15 cellular contexts compared by ENCODE assay signal in genomic region chr14:71629250-71629649, GRCh38.
DNase-seq lines count a peak whose midpoint lies in the region; ATAC-seq, FAIRE-seq and TF ChIP-seq lines count a peak whose summit lies in the region.
"Had no signal": no experiment of that assay in that cellular context is flagged by ENCODE, and none has a peak within 500 bp of the region (broad histone marks: within the 10 kb centered on the region; RNA-seq: fewer than 3 reads in every experiment).

No MANE protein-coding gene starts in this region.

- H3K79me2 ChIP-seq in SK-N-SH (ENCODE audit: insufficient read depth): peaks cover 15% of the 10 kb centered on the region; the same call in 1 of the 2 replicates
- no peaks in the 10 kb centered on the region for H3K79me2 ChIP-seq in neural progenitor cell (ENCODE audit: low read depth)

- H3K4me1 Mint-ChIP-seq in neural progenitor cell: peaks cover 12% of the 10 kb centered on the region
- H3K4me1 Mint-ChIP-seq: B cell had no signal

- peak; percentile 8 for FAIRE-seq in GM19239 (lab: Jason Lieb, UNC)
- FAIRE-seq: GM12878 had no signal

- H3K4me3 Mint-ChIP-seq in neural progenitor cell: no peak overlapping the region
- H3K4me3 Mint-ChIP-seq: B cell; CD4-positive, alpha-beta T cell had no signal

- ATAC-seq in HG02798 (IDR thresholded peaks at IDR 0.05; ENCODE audit: poor library complexity, unreplicated experiment): no peak
- ATAC-seq in GM18517 (IDR thresholded peaks at IDR 0.05; ENCODE audit: unreplicated experiment): no peak
- ATAC-seq: GM12878 had no signal

- H3K27ac ChIP-seq in SK-N-SH (ENCODE audit: low read depth in 2 of 2, low read length in 1 of 2) (peak overlapping the region; percentile 65 to 96), neural progenitor cell (no peak overlapping the region)

- CTCF ChIA-PET in SK-N-SH (lab: Yijun Ruan, JAX): no interaction called here

- peaks cover 6 to 27% of the 10 kb centered on the region in 2 experiments for H3K36me3 ChIP-seq in SK-N-SH (replicated peaks in 1 of 2; ENCODE audit: control insufficient read depth in 1 of 2, insufficient read depth in 2 of 2, low read length in 1 of 2)
- no peaks in the 10 kb centered on the region for H3K36me3 ChIP-seq in neural progenitor cell

- H3K27me3 ChIP-seq in SK-N-SH (ENCODE audit: insufficient read depth) (no peaks in the 10 kb centered on the region), neural progenitor cell (no peaks in the 10 kb centered on the region)

- TF ChIP-seq EP300 in SK-N-SH (IDR thresholded peaks at IDR 0.05; ENCODE audit: borderline replicate concordance in 1 of 2, low read depth in 1 of 2, low read length in 1 of 2): no peak

- peaks cover 11% of the 10 kb centered on the region for H3K9me3 Mint-ChIP-seq in neural progenitor cell

- H3K36me3 Mint-ChIP-seq in neural progenitor cell: peaks cover 24% of the 10 kb centered on the region

- TF ChIP-seq CTCF in SK-N-SH (IDR thresholded peaks at IDR 0.05) (no peak), neural progenitor cell (IDR thresholded peaks at IDR 0.05) (no peak)

- H4K20me1 ChIP-seq in SK-N-SH (ENCODE audit: insufficient read depth): no peaks in the 10 kb centered on the region
- H4K20me1 ChIP-seq in neural progenitor cell (ENCODE audit: low read depth): no peaks in the 10 kb centered on the region

- H3K4me1 ChIP-seq in SK-N-SH (ENCODE audit: control insufficient read depth in 1 of 2, insufficient read depth in 2 of 2, low read depth in 1 of 2, low read length in 1 of 2) (peaks cover 18 to 26% of the 10 kb centered on the region in 2 experiments), neural progenitor cell (peaks cover 12% of the 10 kb centered on the region)

- POLR2A ChIA-PET in SK-N-SH (lab: Yijun Ruan, JAX): interaction anchor here (1.1 kb wide), 2 partner anchors 307 to 394 kb away, joined by 3 to 5 read pairs; no protein-coding TSS in a partner anchor

- H3K9ac ChIP-seq in SK-N-SH (no peak overlapping the region), neural progenitor cell (no peak overlapping the region)

- H3K4me2 ChIP-seq in SK-N-SH (peak overlapping the region; percentile 38), neural progenitor cell (no peak overlapping the region)

- H3K9me3 ChIP-seq in SK-N-SH (0 out of 2 replicates have a peak, but pooled peaks cover 5% of the 10 kb centered on the region), neural progenitor cell (ENCODE audit: low read depth) (no peaks in the 10 kb centered on the region)

- no peak for TF ChIP-seq RAD21 in SK-N-SH (IDR thresholded peaks at IDR 0.05; ENCODE audit: low read length)

- peaks cover 2% of the 10 kb centered on the region for H3K27me3 Mint-ChIP-seq in neural progenitor cell (ENCODE audit: insufficient read depth, low read depth)
- H3K27me3 Mint-ChIP-seq: B cell; CD4-positive, alpha-beta T cell had no signal

- no peak overlapping the region for H3K4me3 ChIP-seq in SK-N-SH (ENCODE audit: low read depth in 2 of 2, low read length in 1 of 2)
- no peak overlapping the region for H3K4me3 ChIP-seq in neural progenitor cell
- H3K4me3 ChIP-seq: GM12878 had no signal

- no peak for DNase-seq in GM19239 (ENCODE audit: insufficient read length, low spot score)
- no peak for DNase-seq in SK-N-SH
- DNase-seq in iris pigment epithelial cell (ENCODE audit: low read depth): peak; percentile 21
- DNase-seq in DMS 273 (lab: John Stamatoyannopoulos, UW; ENCODE audit: unreplicated experiment): no peak
- no peak for DNase-seq in neural progenitor cell (ENCODE audit: low spot score)
- DNase-seq: C1 segment of cervical spinal cord; Calu3; CD4-positive, alpha-beta T cell; DMS79; H7; KBM-7 had no signal

- H3K9me2 ChIP-seq in SK-N-SH: no peaks in the 10 kb centered on the region

- H3F3A ChIP-seq in SK-N-SH (replicated peaks; ENCODE audit: insufficient read depth) (peaks cover 34% of the 10 kb centered on the region), neural progenitor cell (ENCODE audit: low read depth) (peaks cover 5% of the 10 kb centered on the region)

- WGBS in SK-N-SH (ENCODE audit: low lambda C conversion rate): 50% methylated on average over 1 of the region's 1 CpG

- H2AFZ ChIP-seq in SK-N-SH (ENCODE audit: low read depth) (no peak overlapping the region), neural progenitor cell (replicated peaks) (no peak overlapping the region)

- no peak overlapping the region for H3K27ac Mint-ChIP-seq in neural progenitor cell
- H3K27ac Mint-ChIP-seq: CD4-positive, alpha-beta T cell had no signal

TF ChIP-seq in SK-N-SH, 30 proteins besides CTCF, POLR2A, EP300 and RAD21:
- TF ChIP-seq MEF2A (IDR thresholded peaks at IDR 0.05; ENCODE audit: borderline replicate concordance, low read depth): no peak
- TF ChIP-seq, protein P1, sequence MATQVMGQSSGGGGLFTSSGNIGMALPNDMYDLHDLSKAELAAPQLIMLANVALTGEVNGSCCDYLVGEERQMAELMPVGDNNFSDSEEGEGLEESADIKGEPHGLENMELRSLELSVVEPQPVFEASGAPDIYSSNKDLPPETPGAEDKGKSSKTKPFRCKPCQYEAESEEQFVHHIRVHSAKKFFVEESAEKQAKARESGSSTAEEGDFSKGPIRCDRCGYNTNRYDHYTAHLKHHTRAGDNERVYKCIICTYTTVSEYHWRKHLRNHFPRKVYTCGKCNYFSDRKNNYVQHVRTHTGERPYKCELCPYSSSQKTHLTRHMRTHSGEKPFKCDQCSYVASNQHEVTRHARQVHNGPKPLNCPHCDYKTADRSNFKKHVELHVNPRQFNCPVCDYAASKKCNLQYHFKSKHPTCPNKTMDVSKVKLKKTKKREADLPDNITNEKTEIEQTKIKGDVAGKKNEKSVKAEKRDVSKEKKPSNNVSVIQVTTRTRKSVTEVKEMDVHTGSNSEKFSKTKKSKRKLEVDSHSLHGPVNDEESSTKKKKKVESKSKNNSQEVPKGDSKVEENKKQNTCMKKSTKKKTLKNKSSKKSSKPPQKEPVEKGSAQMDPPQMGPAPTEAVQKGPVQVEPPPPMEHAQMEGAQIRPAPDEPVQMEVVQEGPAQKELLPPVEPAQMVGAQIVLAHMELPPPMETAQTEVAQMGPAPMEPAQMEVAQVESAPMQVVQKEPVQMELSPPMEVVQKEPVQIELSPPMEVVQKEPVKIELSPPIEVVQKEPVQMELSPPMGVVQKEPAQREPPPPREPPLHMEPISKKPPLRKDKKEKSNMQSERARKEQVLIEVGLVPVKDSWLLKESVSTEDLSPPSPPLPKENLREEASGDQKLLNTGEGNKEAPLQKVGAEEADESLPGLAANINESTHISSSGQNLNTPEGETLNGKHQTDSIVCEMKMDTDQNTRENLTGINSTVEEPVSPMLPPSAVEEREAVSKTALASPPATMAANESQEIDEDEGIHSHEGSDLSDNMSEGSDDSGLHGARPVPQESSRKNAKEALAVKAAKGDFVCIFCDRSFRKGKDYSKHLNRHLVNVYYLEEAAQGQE (IDR thresholded peaks at IDR 0.05; ENCODE audit: low read depth, low read length): no peak
- TF ChIP-seq FOXJ3 (CRISPR knock-in tag; IDR thresholded peaks at IDR 0.05): no peak
- no peak for TF ChIP-seq JUND (IDR thresholded peaks at IDR 0.05)
- no peak for TF ChIP-seq GATA2 (CRISPR knock-in tag; IDR thresholded peaks at IDR 0.05)
